In genomic region chr11:129364143-129364654, GRCh38 we compare ENCODE assay signal across 9 cellular contexts. TPM values are rescaled to one million over a fixed set of nuclear protein-coding genes. Genes with fewer than 3 reads are reported as not detected.
A peak's percentile ranks its signal among the peaks of the same experiment; 100 is the strongest.
DNase-seq lines count a peak whose midpoint lies in the region; ATAC-seq and TF ChIP-seq lines count a peak whose summit lies in the region.
"Had no signal": no experiment of that assay in that cellular context is flagged by ENCODE, and none has a peak within 500 bp of the region (broad histone marks: within the 10 kb centered on the region; RNA-seq: fewer than 3 reads in every experiment).

No MANE protein-coding gene starts in this region.

- no peak for TF ChIP-seq EP300 in Ishikawa (IDR thresholded peaks at IDR 0.05; ENCODE audit: borderline replicate concordance)

- peaks cover 21% of the 10 kb centered on the region for H3K27me3 ChIP-seq in DOHH2 (ENCODE audit: control insufficient read depth, low read length)
- peaks cover 26% of the 10 kb centered on the region; the same call in 1 of the 2 replicates for H3K27me3 ChIP-seq in PC-3 (ENCODE audit: low read length)

- peaks cover 47% of the 10 kb centered on the region for H3K27me3 Mint-ChIP-seq in activated T-cell treated with anti-CD3 and anti-CD28 coated beads, Interleukin-2, amount 50 U/mL, for 24 hours

- H3K27ac Mint-ChIP-seq in activated T-cell treated with anti-CD3 and anti-CD28 coated beads, Interleukin-2, amount 50 U/mL, for 24 hours = no peak overlapping the region

- H3K9me3 ChIP-seq in DOHH2 (ENCODE audit: control insufficient read depth, insufficient read depth, low read length) = no peaks in the 10 kb centered on the region
- 0 out of 2 replicates have a peak, but pooled peaks cover 9% of the 10 kb centered on the region for H3K9me3 ChIP-seq in PC-3 (ENCODE audit: low read length)

- peaks cover 7% of the 10 kb centered on the region for H3K9me3 Mint-ChIP-seq in activated T-cell treated with anti-CD3 and anti-CD28 coated beads, Interleukin-2, amount 50 U/mL, for 24 hours

- no peaks in the 10 kb centered on the region for H3K4me1 Mint-ChIP-seq in activated T-cell treated with anti-CD3 and anti-CD28 coated beads, Interleukin-2, amount 50 U/mL, for 24 hours (ENCODE audit: low read depth)

- peak; percentile 96 for DNase-seq in PC-3
- peak; percentile 79 for DNase-seq in activated T-cell treated with anti-CD3 and anti-CD28 coated beads, Interleukin-2, amount 50 U/mL, for 24 hours
- peak; percentile 88 for DNase-seq in fibroblast of pulmonary artery (ENCODE audit: low read depth)
- DNase-seq in non-pigmented ciliary epithelial cell (ENCODE audit: low read depth) = peak; percentile 60
- peak; percentile 75 for DNase-seq in superior temporal gyrus (ENCODE audit: extremely low spot score)

- H3K36me3 Mint-ChIP-seq in activated T-cell treated with anti-CD3 and anti-CD28 coated beads, Interleukin-2, amount 50 U/mL, for 24 hours (ENCODE audit: low read depth) = no peaks in the 10 kb centered on the region

- H3K4me1 ChIP-seq in DOHH2 (ENCODE audit: control insufficient read depth, low read length) (no peaks in the 10 kb centered on the region), PC-3 (ENCODE audit: insufficient read depth, low read length) (peaks cover 31% of the 10 kb centered on the region)

- H4K20me1 ChIP-seq in DOHH2 (ENCODE audit: control insufficient read depth, insufficient read depth, low read depth, low read length) (no peaks in the 10 kb centered on the region), PC-3 (ENCODE audit: low read length) (no peaks in the 10 kb centered on the region)

- H2AFZ ChIP-seq in PC-3 (ENCODE audit: low read length) = peak overlapping the region; percentile 54

- no peak overlapping the region for H3K4me3 Mint-ChIP-seq in activated T-cell treated with anti-CD3 and anti-CD28 coated beads, Interleukin-2, amount 50 U/mL, for 24 hours

- H3F3A ChIP-seq in DOHH2 (ENCODE audit: control insufficient read depth, insufficient read depth) = no peaks in the 10 kb centered on the region
- H3F3A ChIP-seq in PC-3 (ENCODE audit: low read length, unreplicated experiment) = peaks cover 4% of the 10 kb centered on the region

- CTCF ChIA-PET in PC-3 (lab: Charles Lee) = interaction anchor here (0.5 to 1.6 kb wide), 5 partner anchors 12 to 386 kb away, joined by 3 to 9 read pairs (median 4); partner anchors contain the start of gene BARX2

- POLR2A ChIA-PET in PC-3 (lab: Charles Lee; ENCODE audit: unreplicated experiment) = no interaction called here

- no peak overlapping the region for H3K27ac ChIP-seq in DOHH2 (ENCODE audit: low read depth, low read length)
- H3K27ac ChIP-seq in PC-3 (ENCODE audit: low read length) = no peak overlapping the region

- H3K4me2 ChIP-seq in DOHH2 (ENCODE audit: low read length) (no peak overlapping the region), PC-3 (ENCODE audit: low read length) (peak overlapping the region; percentile 71)

- TF ChIP-seq CTCF in DOHH2 (IDR thresholded peaks at IDR 0.05; ENCODE audit: low read depth, low read length, poor library complexity, severe bottlenecking) (peak; percentile 100), PC-3 (conservative IDR thresholded peaks at IDR 0.05; ENCODE audit: low read depth, low read length) (peak; percentile 100), fibroblast of pulmonary artery (IDR thresholded peaks at IDR 0.05; ENCODE audit: low read length, missing control alignments) (no peak)

- TF ChIP-seq RAD21 in Ishikawa (IDR thresholded peaks at IDR 0.05; ENCODE audit: low read depth) = peak; percentile 99

- H3K79me2 ChIP-seq in DOHH2 (ENCODE audit: control insufficient read depth, low read length) (no peaks in the 10 kb centered on the region), PC-3 (ENCODE audit: low read length) (no peaks in the 10 kb centered on the region)

- H3K4me3 ChIP-seq in DOHH2 (ENCODE audit: low read length) = no peak overlapping the region
- peak overlapping the region; percentile 33; the same call in 1 of the 2 replicates for H3K4me3 ChIP-seq in PC-3 (ENCODE audit: low read length)
- H3K4me3 ChIP-seq in fibroblast of pulmonary artery (replicated peaks; ENCODE audit: low read depth, low read length) = no peak overlapping the region

- ATAC-seq in GM21619 (IDR thresholded peaks at IDR 0.05; ENCODE audit: unreplicated experiment) = peak; percentile 100
- peak; percentile 90 for ATAC-seq in PC-3

- no peak overlapping the region for H3K9ac ChIP-seq in PC-3 (ENCODE audit: low read length)

- intact Hi-C loops in PC-3 (cut with micrococcal nuclease) = loop anchor here (1.0 to 5.0 kb wide), 3 partner anchors 289 to 387 kb away; no protein-coding TSS in a partner anchor

- H3K36me3 ChIP-seq in DOHH2 (ENCODE audit: control insufficient read depth, low read length) = no peaks in the 10 kb centered on the region
- no peaks in the 10 kb centered on the region for H3K36me3 ChIP-seq in PC-3 (ENCODE audit: low read depth, low read length)

- H3K9me2 ChIP-seq in DOHH2 (replicated peaks; ENCODE audit: control insufficient read depth, low read length) (no peaks in the 10 kb centered on the region), PC-3 (replicated peaks; ENCODE audit: low read length) (no peaks in the 10 kb centered on the region)

- BruUV-seq in PC-3 (replicated peaks; lab: Mats Ljungman, UMichigan) = no TSS peak

TF ChIP-seq in Ishikawa, 13 proteins besides CTCF, POLR2A, EP300 and RAD21:
- no peak for TF ChIP-seq CEBPB (IDR thresholded peaks at IDR 0.05)
- peak; percentile 85 for TF ChIP-seq MAX (IDR thresholded peaks at IDR 0.05)
- peak; percentile 57 for TF ChIP-seq YY1 (IDR thresholded peaks at IDR 0.05; ENCODE audit: low read depth)
- TF ChIP-seq TCF12 (IDR thresholded peaks at IDR 0.05; ENCODE audit: low read depth) = 0 out of 2 replicates have a peak, but pooled peaks have one; percentile 44
- TF ChIP-seq TEAD4 (IDR thresholded peaks at IDR 0.05) = peak; percentile 61
- TF ChIP-seq REST (IDR thresholded peaks at IDR 0.05; ENCODE audit: low read depth) = no peak
- no peak for TF ChIP-seq CREB1 (IDR thresholded peaks at IDR 0.05; ENCODE audit: low read depth)

RNA-seq across cellular contexts. Expression of gene BARX2, which starts 11.4 kb away (rescaled TPM):
- total RNA-seq in PC-3 (2014; rRNA removed) = 0.47 and 1.2 TPM in 2 replicates
- total RNA-seq: mononuclear cell had no signal
